Comparison of ENCODE assay signal across 15 cellular contexts in genomic region chr3:167870201-167870600, GRCh38.
DNase-seq lines count a peak whose midpoint lies in the region; ATAC-seq and TF ChIP-seq lines count a peak whose summit lies in the region.
"Had no signal": no experiment of that assay in that cellular context is flagged by ENCODE, and none has a peak within 500 bp of the region (broad histone marks: within the 10 kb centered on the region; RNA-seq: fewer than 3 reads in every experiment).

No MANE protein-coding gene starts in this region.

- no peak for DNase-seq in left ventricle myocardium inferior
- no peak for DNase-seq in Right ventricle myocardium superior
- no peak for DNase-seq in right cardiac atrium
- DNase-seq in psoas muscle: no peak
- DNase-seq in NCI-H1092 (lab: John Stamatoyannopoulos, UW): no peak
- no peak for DNase-seq in stimulated activated effector memory CD8-positive, alpha-beta T cell treated with anti-CD3 and anti-CD28 coated beads, Interleukin-12 subunit alpha, Interleukin-12 subunit beta, amount 100 ng/mL, for 72 hours (ENCODE audit: low spot score in 2 of 2)
- DNase-seq: ACHN; CD4-positive, CD25-positive, alpha-beta regulatory T cell; DMS53; GF-D8; HCEC 1CT; HFFc6 had no signal

- no peaks in the 10 kb centered on the region for H3K9me3 Mint-ChIP-seq in stimulated activated effector memory CD8-positive, alpha-beta T cell treated with anti-CD3 and anti-CD28 coated beads, Interleukin-12 subunit alpha, Interleukin-12 subunit beta, amount 100 ng/mL, for 72 hours
- H3K9me3 Mint-ChIP-seq: CD4-positive, CD25-positive, alpha-beta regulatory T cell; HFFc6 had no signal

- H3K4me3 ChIP-seq in left ventricle myocardium inferior (peak overlapping the region; percentile 40), right cardiac atrium (ENCODE audit: low read length) (peak overlapping the region; percentile 20), psoas muscle (peak overlapping the region; percentile 24)
- H3K4me3 ChIP-seq: BLaER1 treated with 17β-estradiol and CSF1 and Interleukin-3, amounts not matched to agents 10 nM and 100 nM had no signal

- H3K4me1 ChIP-seq in left ventricle myocardium inferior (peaks cover 79% of the 10 kb centered on the region), right cardiac atrium (ENCODE audit: control insufficient read depth, insufficient read depth, low read length) (no peaks in the 10 kb centered on the region), psoas muscle (peaks cover 5% of the 10 kb centered on the region)

- H3K9me3 ChIP-seq in left ventricle myocardium inferior (replicated peaks) (no peaks in the 10 kb centered on the region), right cardiac atrium (ENCODE audit: control insufficient read depth, low read length) (no peaks in the 10 kb centered on the region), psoas muscle (no peaks in the 10 kb centered on the region)

- no peak for TF ChIP-seq CTCF in left ventricle myocardium inferior (IDR thresholded peaks at IDR 0.05; ENCODE audit: borderline replicate concordance)
- TF ChIP-seq CTCF in psoas muscle (IDR thresholded peaks at IDR 0.05): no peak

- 55% methylated on average over 4 of the region's 4 CpGs for WGBS in right cardiac atrium
- WGBS in psoas muscle, 3 donors: 45 to 53% (median 50%) methylated on average over 4 of the region's 4 CpGs

- H3K27me3 ChIP-seq in left ventricle myocardium inferior (ENCODE audit: low read depth) (no peaks in the 10 kb centered on the region), right cardiac atrium (ENCODE audit: control insufficient read depth, insufficient read depth) (no peaks in the 10 kb centered on the region), psoas muscle (ENCODE audit: insufficient read depth in 3 of 3, low read length in 2 of 3) (no peaks in the 10 kb centered on the region)

- H3K27ac ChIP-seq in left ventricle myocardium inferior (replicated peaks) (peak overlapping the region; percentile 81), right cardiac atrium (ENCODE audit: low read length) (no peak overlapping the region), psoas muscle (peak overlapping the region; percentile 66)
- H3K27ac ChIP-seq: BLaER1 treated with 17β-estradiol and CSF1 and Interleukin-3, amounts not matched to agents 10 nM and 100 nM; HL-60 had no signal

- no peak overlapping the region for H3K4me3 Mint-ChIP-seq in stimulated activated effector memory CD8-positive, alpha-beta T cell treated with anti-CD3 and anti-CD28 coated beads, Interleukin-12 subunit alpha, Interleukin-12 subunit beta, amount 100 ng/mL, for 72 hours
- H3K4me3 Mint-ChIP-seq: CD4-positive, CD25-positive, alpha-beta regulatory T cell; HFFc6 had no signal

- H3K36me3 ChIP-seq in left ventricle myocardium inferior (no peaks in the 10 kb centered on the region), psoas muscle (ENCODE audit: insufficient read depth in 1 of 2, low read depth in 1 of 2) (no peaks in the 10 kb centered on the region)
- H3K36me3 ChIP-seq: BLaER1 treated with 17β-estradiol and CSF1 and Interleukin-3, amounts not matched to agents 10 nM and 100 nM had no signal

- H3K36me3 Mint-ChIP-seq in stimulated activated effector memory CD8-positive, alpha-beta T cell treated with anti-CD3 and anti-CD28 coated beads, Interleukin-12 subunit alpha, Interleukin-12 subunit beta, amount 100 ng/mL, for 72 hours: no peaks in the 10 kb centered on the region
- H3K36me3 Mint-ChIP-seq: CD4-positive, CD25-positive, alpha-beta regulatory T cell had no signal

- H3K4me1 Mint-ChIP-seq in stimulated activated effector memory CD8-positive, alpha-beta T cell treated with anti-CD3 and anti-CD28 coated beads, Interleukin-12 subunit alpha, Interleukin-12 subunit beta, amount 100 ng/mL, for 72 hours: no peaks in the 10 kb centered on the region
- H3K4me1 Mint-ChIP-seq: CD4-positive, CD25-positive, alpha-beta regulatory T cell had no signal

- no peak overlapping the region for H3K27ac Mint-ChIP-seq in stimulated activated effector memory CD8-positive, alpha-beta T cell treated with anti-CD3 and anti-CD28 coated beads, Interleukin-12 subunit alpha, Interleukin-12 subunit beta, amount 100 ng/mL, for 72 hours
- H3K27ac Mint-ChIP-seq: CD4-positive, CD25-positive, alpha-beta regulatory T cell; HFFc6 had no signal

- intact Hi-C loops in left ventricle myocardium inferior (cut with micrococcal nuclease) (no loop called here), Right ventricle myocardium superior (cut with DNase I) (no loop called here), right cardiac atrium (cut with DNase I) (loop anchor here in 1 of 4 donors (10.0 kb wide), 1 partner anchor 135 kb away; the partner anchor contains the start of genes PDCD10 and SERPINI1), psoas muscle (cut with DNase I) (no loop called here)

- ATAC-seq in Right ventricle myocardium superior (ENCODE audit: poor library complexity) (no peak), right cardiac atrium (no peak), psoas muscle (no peak), HG03159 (IDR thresholded peaks at IDR 0.05; ENCODE audit: unreplicated experiment) (no peak)
- ATAC-seq in stimulated activated effector memory CD8-positive, alpha-beta T cell treated with anti-CD3 and anti-CD28 coated beads, Interleukin-12 subunit alpha, Interleukin-12 subunit beta, amount 100 ng/mL, for 72 hours: no peak
